ENCODE assay signal across 22 cellular contexts in genomic region chr6:168390746-168391400, GRCh38. TPM values are rescaled to one million over a fixed set of nuclear protein-coding genes. Genes with fewer than 3 reads are reported as not detected.
DNase-seq lines count a peak whose midpoint lies in the region; ATAC-seq, FAIRE-seq and TF ChIP-seq lines count a peak whose summit lies in the region.
"Had no signal": no experiment of that assay in that cellular context is flagged by ENCODE, and none has a peak within 500 bp of the region (broad histone marks: within the 10 kb centered on the region; RNA-seq: fewer than 3 reads in every experiment).

No MANE protein-coding gene starts in this region.

- no peaks in the 10 kb centered on the region for H3K9me3 ChIP-seq in HepG2 (ENCODE audit: low read length)
- no peaks in the 10 kb centered on the region for H3K9me3 ChIP-seq in right lobe of liver
- no peaks in the 10 kb centered on the region for H3K9me3 ChIP-seq in osteoblast (ENCODE audit: low read depth, low read length)
- H3K9me3 ChIP-seq in upper lobe of right lung, result no peaks in the 10 kb centered on the region

- intact Hi-C loops in HepG2 (cut with micrococcal nuclease; ENCODE audit: unreplicated experiment) (no loop called here), right lobe of liver (cut with DNase I) (no loop called here), upper lobe of right lung (cut with DNase I) (no loop called here)

- H4K20me1 ChIP-seq in HepG2 (ENCODE audit: insufficient read depth, low read length) (no peaks in the 10 kb centered on the region; the same call in 1 of the 2 replicates), osteoblast (ENCODE audit: insufficient read depth, low read length) (no peaks in the 10 kb centered on the region)

- no peak for TF ChIP-seq RAD21 in HepG2 (CRISPR knock-in tag; IDR thresholded peaks at IDR 0.05)

- H3K27me3 ChIP-seq in HepG2 (ENCODE audit: control insufficient read depth in 1 of 2, insufficient read depth in 2 of 2, low read length in 2 of 2), result peaks cover 10 to 50% of the 10 kb centered on the region in 2 experiments
- no peaks in the 10 kb centered on the region for H3K27me3 ChIP-seq in right lobe of liver
- H3K27me3 ChIP-seq in osteoblast (ENCODE audit: insufficient read depth, low read length), result no peaks in the 10 kb centered on the region
- H3K27me3 ChIP-seq in upper lobe of right lung, result peaks cover 8% of the 10 kb centered on the region

- H3K27ac ChIP-seq in HepG2 (ENCODE audit: extremely low read length, insufficient read depth, low read length) (no peak overlapping the region), right lobe of liver (no peak overlapping the region), osteoblast (ENCODE audit: low read depth, low read length) (no peak overlapping the region), upper lobe of right lung (no peak overlapping the region)

- no peak overlapping the region for H3K4me2 ChIP-seq in HepG2 (ENCODE audit: low read depth, low read length)
- H3K4me2 ChIP-seq in osteoblast (ENCODE audit: insufficient read depth, low read length), result no peak overlapping the region
- H3K4me2 ChIP-seq: GM23338 had no signal

- TF ChIP-seq EP300 in HepG2 (IDR thresholded peaks at IDR 0.05; ENCODE audit: low read depth in 2 of 2, low read length in 2 of 2) (no peak), HepG2 (CRISPR knock-in tag; IDR thresholded peaks at IDR 0.05; ENCODE audit: borderline replicate concordance) (no peak)

- H3K36me3 ChIP-seq in HepG2 (replicated peaks in 1 of 2; ENCODE audit: control insufficient read depth in 1 of 2, insufficient read depth in 2 of 2, low read length in 2 of 2) (no peaks in the 10 kb centered on the region), right lobe of liver (no peaks in the 10 kb centered on the region), osteoblast (ENCODE audit: insufficient read depth, low read length) (no peaks in the 10 kb centered on the region), upper lobe of right lung (no peaks in the 10 kb centered on the region)

- WGBS in HepG2 (ENCODE audit: low lambda C conversion rate), result 31% methylated on average over 9 of the region's 17 CpGs
- WGBS in right lobe of liver (ENCODE audit: insufficient coverage, low coverage, low lambda C conversion rate, missing lambda C conversion rate), result 37% methylated on average over 4 of the region's 17 CpGs

- no peak for FAIRE-seq in HepG2 (lab: Jason Lieb, UNC)
- FAIRE-seq: GM12892, GM18507 had no signal

- in situ Hi-C loops in HepG2 (cut with HindIII; ENCODE audit: extremely low pct_ligation_motif_present, low pct_unique_long_range_greater_than_20kb), result no loop called here

- H2AFZ ChIP-seq in HepG2 (ENCODE audit: low read length), result no peak overlapping the region
- H2AFZ ChIP-seq in osteoblast (ENCODE audit: low read length), result no peak overlapping the region
- H2AFZ ChIP-seq: GM23338 had no signal

- H3K4me1 ChIP-seq in HepG2 (ENCODE audit: insufficient read depth, low read length) (peaks cover 11% of the 10 kb centered on the region), right lobe of liver (peaks cover 0 to 5% (median 0%) of the 10 kb centered on the region in 4 donors), osteoblast (ENCODE audit: insufficient read depth, low read length) (no peaks in the 10 kb centered on the region), upper lobe of right lung (no peaks in the 10 kb centered on the region)

- no peaks in the 10 kb centered on the region for H3K79me2 ChIP-seq in HepG2 (ENCODE audit: insufficient read depth, low read length)
- no peaks in the 10 kb centered on the region for H3K79me2 ChIP-seq in osteoblast (ENCODE audit: insufficient read depth, low read length)

- no TSS peak for BruUV-seq in HepG2 (replicated peaks; lab: Mats Ljungman, UMichigan)

- POLR2A ChIA-PET in HepG2 (lab: Yijun Ruan, JAX), result no interaction called here

- DNase-seq in HepG2 (ENCODE audit: low spot score), result no peak
- DNase-seq in right lobe of liver, result no peak
- DNase-seq in NCI-H2029 (lab: John Stamatoyannopoulos, UW), result peak; percentile 71
- peak; percentile 51 for DNase-seq in osteoblast (ENCODE audit: insufficient read length, low spot score, missing footprints)
- DNase-seq in upper lobe of right lung, result peak; percentile 57
- DNase-seq in central memory CD4-positive, alpha-beta T cell, result no peak
- DNase-seq: ACHN; CD4-positive, CD25-positive, alpha-beta regulatory T cell; COR-L47; NCI-H1436 treated with DMSO at 0.1 percent for 48 hours; NCI-H510A; PC-3; RPMI8226; SHP77 treated with DMSO at 0.1 percent for 48 hours; T-cell had no signal

- no peak overlapping the region for H3K4me3 ChIP-seq in HepG2 (replicated peaks in 1 of 3; ENCODE audit: insufficient read depth in 1 of 3, low read depth in 2 of 3, low read length in 3 of 3)
- H3K4me3 ChIP-seq in right lobe of liver, result no peak overlapping the region
- no peak overlapping the region for H3K4me3 ChIP-seq in osteoblast (ENCODE audit: insufficient read depth, low read length)
- H3K4me3 ChIP-seq in upper lobe of right lung, result no peak overlapping the region
- H3K4me3 ChIP-seq: GM23338 had no signal

- CTCF ChIA-PET in HepG2 (lab: Yijun Ruan, JAX; ENCODE audit: low intra/inter-chr PET ratio, low total read pairs), result no interaction called here

- no peak for TF ChIP-seq POLR2A in HepG2 (IDR thresholded peaks at IDR 0.05; ENCODE audit: insufficient read depth in 1 of 2, low read depth in 2 of 2, low read length in 2 of 2)
- no peak for TF ChIP-seq POLR2A in right lobe of liver (IDR thresholded peaks at IDR 0.05)

- no peak overlapping the region for H3K9ac ChIP-seq in HepG2 (ENCODE audit: insufficient read depth, low read depth, low read length)

- TF ChIP-seq CTCF in HepG2 (CRISPR knock-in tag; IDR thresholded peaks at IDR 0.05) (no peak), right lobe of liver (IDR thresholded peaks at IDR 0.05) (no peak), osteoblast (IDR thresholded peaks at IDR 0.05; ENCODE audit: extremely low read depth, low read depth, low read length) (no peak), upper lobe of right lung (IDR thresholded peaks at IDR 0.05) (no peak)

- no peak for ATAC-seq in HepG2
- no peak for ATAC-seq in right lobe of liver
- ATAC-seq in upper lobe of right lung, result no peak
- ATAC-seq in HG03039 (IDR thresholded peaks at IDR 0.05; ENCODE audit: unreplicated experiment), result no peak
- no peak for ATAC-seq in HG03439 (IDR thresholded peaks at IDR 0.05; ENCODE audit: unreplicated experiment)
- ATAC-seq: GM23338, PC-3, SK-N-SH treated with all-trans-retinoic acid at 6 μM for 48 hours, T-cell had no signal

TF ChIP-seq in HepG2, 621 proteins besides CTCF, POLR2A, EP300 and RAD21:
- TF ChIP-seq BHLHE40 (IDR thresholded peaks at IDR 0.05; ENCODE audit: low read length) (no peak), ZNF770 (CRISPR knock-in tag; IDR thresholded peaks at IDR 0.05) (no peak), ZNF547 (CRISPR knock-in tag; IDR thresholded peaks at IDR 0.05) (no peak), CREB1 (IDR thresholded peaks at IDR 0.05) (peak; percentile 27; the same call in 1 of the 2 replicates), CREB1 (CRISPR knock-in tag; IDR thresholded peaks at IDR 0.05) (no peak)

RNA-seq across cellular contexts. Expression of gene SMOC2, which starts 50.1 kb away (rescaled TPM):
- total RNA-seq in HepG2 (2016; rRNA removed; fragmentation: Illumina TruSeq; extraction: Trizol), result not detected in 2 replicates
- total RNA-seq in HepG2 (2016; cell fraction: cytosol; rRNA removed; fragmentation: Illumina TruSeq; extraction: Trizol; ENCODE audit: low read depth), result not detected in 2 replicates
- not detected in 2 replicates for total RNA-seq in HepG2 (2016; cell fraction: insoluble cytoplasmic fraction; rRNA removed; fragmentation: Illumina TruSeq; extraction: Trizol)
- not detected in 2 replicates for total RNA-seq in HepG2 (2016; cell fraction: membrane; rRNA removed; fragmentation: Illumina TruSeq; extraction: Trizol)
- not detected in 2 replicates for total RNA-seq in HepG2 (2016; cell fraction: nucleus; rRNA removed; fragmentation: Illumina TruSeq; extraction: Trizol)
- not detected in 2 replicates for polyA plus RNA-seq in HepG2 (2011; rRNA removed)
- not detected in 2 replicates for polyA plus RNA-seq in HepG2 (2011; cell fraction: cytosol; rRNA removed)
- not detected in 2 replicates for polyA plus RNA-seq in HepG2 (2011; cell fraction: nucleus; rRNA removed)
- polyA plus RNA-seq in HepG2 (2012), result not detected in 2 replicates
- polyA plus RNA-seq in HepG2 (2016; cell fraction: cytosol; fragmentation: Illumina TruSeq; extraction: Trizol; ENCODE audit: low read depth), result not detected in 2 replicates
- polyA plus RNA-seq in HepG2 (2016; cell fraction: insoluble cytoplasmic fraction; fragmentation: Illumina TruSeq; extraction: Trizol; ENCODE audit: low read depth), result not detected in 2 replicates
- not detected in 2 replicates for polyA plus RNA-seq in HepG2 (2016; cell fraction: membrane; fragmentation: Illumina TruSeq; extraction: Trizol; ENCODE audit: low read depth)
- not detected in 2 replicates for polyA plus RNA-seq in HepG2 (2016; cell fraction: nucleus; fragmentation: Illumina TruSeq; extraction: Trizol; ENCODE audit: insufficient read depth, low read depth)
- polyA minus RNA-seq in HepG2 (2011; rRNA and poly(A)+ RNA removed; ENCODE audit: low replicate concordance), result not detected in 2 replicates
- not detected in 2 replicates for polyA minus RNA-seq in HepG2 (2011; cell fraction: cytosol; rRNA and poly(A)+ RNA removed)
- not detected in 2 replicates for polyA minus RNA-seq in HepG2 (2011; cell fraction: nucleus; rRNA and poly(A)+ RNA removed)
- 1 to 10 TPM in 3 of 6 experiments, under 1 TPM in 3; 0.42 to 3.5 (median 1.2) TPM for total RNA-seq in right lobe of liver
- 0.36 and 10.6 TPM in 2 replicates for total RNA-seq in osteoblast
- 33.1 TPM for total RNA-seq in upper lobe of right lung
- total RNA-seq: CD4-positive, CD25-positive, alpha-beta regulatory T cell; HT-29; PC-3 had no signal
- polyA plus RNA-seq: CD4-positive, CD25-positive, alpha-beta regulatory T cell had no signal

Comparison
In these comparisons a context has a peak if more than half of its experiments do, and no peak if none do; other contexts are left out.
1. DNase-seq: peak in NCI-H2029 (single experiment), osteoblast (single experiment) and upper lobe of right lung (single experiment); none in HepG2 (single experiment), right lobe of liver (0 of 3) and central memory CD4-positive, alpha-beta T cell (single experiment).